ENCODE assay signal across 5 cellular contexts in the genomic region with DNA sequence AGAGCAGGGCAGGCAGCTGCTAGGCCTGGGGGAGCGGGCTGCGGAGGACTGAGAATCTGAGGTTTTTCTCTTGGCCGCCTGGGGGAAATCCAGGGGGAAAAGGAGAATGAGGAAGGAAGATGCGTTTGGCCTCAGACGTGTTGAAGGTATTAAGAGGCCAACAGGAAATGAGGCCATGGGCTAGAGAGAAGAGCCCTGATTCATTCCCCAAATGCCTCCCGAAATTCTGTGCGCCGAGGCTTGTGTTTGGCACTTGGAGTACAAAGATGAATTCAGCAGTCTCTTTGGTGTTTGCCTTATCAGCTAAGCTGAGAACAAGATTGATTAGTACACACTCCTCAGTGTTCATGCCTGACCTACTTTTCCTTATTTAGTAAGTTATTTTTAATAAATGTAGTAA. TPM values are rescaled to one million over a fixed set of nuclear protein-coding genes. Genes with fewer than 3 reads are reported as not detected.
"Had no signal": no experiment of that assay in that cellular context is flagged by ENCODE, and none has a peak within 500 bp of the region (broad histone marks: within the 10 kb centered on the region; RNA-seq: fewer than 3 reads in every experiment).

No MANE protein-coding gene starts in this region.

RNA-seq across cellular contexts. Expression of gene ZP3, which starts 41.2 kb away (rescaled TPM):
- total RNA-seq: hepatocyte, skeletal muscle tissue had no signal
- polyA plus RNA-seq: hepatocyte had no signal

RNA-seq across cellular contexts. Expression of gene UPK3B, which starts 44.4 kb away (rescaled TPM):
- total RNA-seq: skeletal muscle tissue had no signal
- polyA plus RNA-seq: fibroblast of lung; naive thymus-derived CD8-positive, alpha-beta T cell had no signal

RNA-seq across cellular contexts. Expression of gene SSC4D, which starts 56.5 kb away (rescaled TPM):
- total RNA-seq: naive thymus-derived CD8-positive, alpha-beta T cell; vagina had no signal
